8 cellular contexts compared by ENCODE assay signal in genomic region chr1:55428944-55429931, GRCh38.
DNase-seq lines count a peak whose midpoint lies in the region; ATAC-seq and TF ChIP-seq lines count a peak whose summit lies in the region.

No MANE protein-coding gene starts in this region.

- CTCF ChIA-PET in activated CD4-positive, alpha-beta T cell treated with anti-CD3 and anti-CD28 coated beads for 36 hours (lab: Charles Lee), result no interaction called here

- H3K27me3 Mint-ChIP-seq in activated CD4-positive, alpha-beta T cell treated with anti-CD3 and anti-CD28 coated beads for 36 hours, result peaks cover 19% of the 10 kb centered on the region

- H3K4me1 Mint-ChIP-seq in activated CD4-positive, alpha-beta T cell treated with anti-CD3 and anti-CD28 coated beads for 36 hours, result no peaks in the 10 kb centered on the region

- no peaks in the 10 kb centered on the region for H3K27me3 ChIP-seq in SJCRH30

- H3K27ac ChIP-seq in SJCRH30, result peak overlapping the region; percentile 6; the same call in 1 of the 2 replicates

- no peaks in the 10 kb centered on the region for H3K36me3 Mint-ChIP-seq in activated CD4-positive, alpha-beta T cell treated with anti-CD3 and anti-CD28 coated beads for 36 hours (ENCODE audit: low read depth)

- intact Hi-C loops in posterior vena cava (cut with DNase I), result no loop called here
- intact Hi-C loops in activated CD4-positive, alpha-beta T cell treated with anti-CD3 and anti-CD28 coated beads for 36 hours (cut with DNase I, micrococcal nuclease), result no loop called here

- POLR2A ChIA-PET in activated CD4-positive, alpha-beta T cell treated with anti-CD3 and anti-CD28 coated beads for 36 hours (lab: Charles Lee), result no interaction called here

- H3K4me3 ChIP-seq in SJCRH30 (no peak overlapping the region), fibroblast of villous mesenchyme (ENCODE audit: low read depth, low read length) (no peak overlapping the region)

- DNase-seq in DMS53 treated with DMSO at 0.1 percent for 48 hours (lab: John Stamatoyannopoulos, UW; ENCODE audit: unreplicated experiment) (peak; percentile 20), SJCRH30 (peak; percentile 38 to 67), fibroblast of villous mesenchyme (ENCODE audit: low read depth) (peak; percentile 96), posterior vena cava (ENCODE audit: low spot score) (peak; percentile 89), C1 segment of cervical spinal cord (lab: John Stamatoyannopoulos, UW) (no peak), globus pallidus (ENCODE audit: low spot score) (no peak)
- DNase-seq in activated CD4-positive, alpha-beta T cell treated with anti-CD3 and anti-CD28 coated beads for 36 hours, result no peak
- DNase-seq in stimulated activated naive CD4-positive, alpha-beta T cell (lab: John Stamatoyannopoulos, UW), result no peak

- no peak overlapping the region for H3K4me3 Mint-ChIP-seq in activated CD4-positive, alpha-beta T cell treated with anti-CD3 and anti-CD28 coated beads for 36 hours

- no peak for ATAC-seq in activated CD4-positive, alpha-beta T cell treated with anti-CD3 and anti-CD28 coated beads for 36 hours

- H3K9me3 ChIP-seq in SJCRH30 (replicated peaks), result no peaks in the 10 kb centered on the region

- H3K36me3 ChIP-seq in SJCRH30, result no peaks in the 10 kb centered on the region

- H3K9me3 Mint-ChIP-seq in activated CD4-positive, alpha-beta T cell treated with anti-CD3 and anti-CD28 coated beads for 36 hours (ENCODE audit: low read depth), result no peaks in the 10 kb centered on the region

- H3K27ac Mint-ChIP-seq in activated CD4-positive, alpha-beta T cell treated with anti-CD3 and anti-CD28 coated beads for 36 hours, result no peak overlapping the region

- H3K4me1 ChIP-seq in SJCRH30, result peaks cover 19% of the 10 kb centered on the region

- no peak for TF ChIP-seq CTCF in fibroblast of villous mesenchyme (IDR thresholded peaks at IDR 0.05; ENCODE audit: insufficient read depth, low read depth, low read length)

Comparison
In these comparisons a context has a peak if more than half of its experiments do, and no peak if none do; other contexts are left out.
1. DNase-seq: peak in DMS53 treated with DMSO at 0.1 percent for 48 hours (single experiment), SJCRH30 (2 of 2), fibroblast of villous mesenchyme (single experiment) and posterior vena cava (single experiment); none in C1 segment of cervical spinal cord (0 of 14), activated CD4-positive, alpha-beta T cell treated with anti-CD3 and anti-CD28 coated beads for 36 hours (single experiment), stimulated activated naive CD4-positive, alpha-beta T cell (0 of 6) and globus pallidus (single experiment).